ENCODE assay signal across 22 cellular contexts in genomic region chr15:27587810-27588209, GRCh38.
A peak's percentile ranks its signal among the peaks of the same experiment; 100 is the strongest.
DNase-seq lines count a peak whose midpoint lies in the region; ATAC-seq, FAIRE-seq and TF ChIP-seq lines count a peak whose summit lies in the region.
"Had no signal": no experiment of that assay in that cellular context is flagged by ENCODE, and none has a peak within 500 bp of the region (broad histone marks: within the 10 kb centered on the region; RNA-seq: fewer than 3 reads in every experiment).

No MANE protein-coding gene starts in this region.

- peaks cover 14% of the 10 kb centered on the region for H3K4me1 Mint-ChIP-seq in GM23338

- H4K20me1 ChIP-seq in GM23338 (replicated peaks; ENCODE audit: insufficient read depth) (no peaks in the 10 kb centered on the region), K562 (replicated peaks; ENCODE audit: control insufficient read depth, insufficient read depth, low read length) (no peaks in the 10 kb centered on the region)

- H3K9me3 Mint-ChIP-seq in GM23338: no peaks in the 10 kb centered on the region
- H3K9me3 Mint-ChIP-seq: mesothelial cell of epicardium had no signal

- DNase-seq in GM23338 (ENCODE audit: low spot score): peak; percentile 96
- DNase-seq in NCI-H2171 (lab: John Stamatoyannopoulos, UW): peak; percentile 58
- peak; percentile 21 to 53 (median 39) for DNase-seq in K562 (ENCODE audit: extremely low read depth in 1 of 4, low spot score in 3 of 4)
- peak; percentile 94 for DNase-seq in iPS-NIHi7 (ENCODE audit: extremely low spot score)
- no peak for DNase-seq in vagina (ENCODE audit: extremely low spot score in 2 of 2)
- no peak for DNase-seq in SHP77 treated with DMSO at 0.1 percent for 48 hours (lab: John Stamatoyannopoulos, UW)
- DNase-seq: activated CD4-positive, CD25-positive, alpha-beta regulatory T cell treated with anti-CD3 and anti-CD28 coated beads, Interleukin-2, amount 50 U/mL, for 72 hours; activated CD8-positive, alpha-beta memory T cell treated with anti-CD3 and anti-CD28 coated beads, Interleukin-2, amount 50 U/mL, for 4 hours; activated naive CD4-positive, alpha-beta T cell; anterior cingulate cortex; foreskin keratinocyte; GF-D8; NCI-H2029; sigmoid colon; substantia nigra had no signal

- in situ Hi-C loops in K562 (cut with MboI): no loop called here

- H3K79me2 ChIP-seq in GM23338 (replicated peaks; ENCODE audit: insufficient read depth): no peaks in the 10 kb centered on the region
- no peaks in the 10 kb centered on the region for H3K79me2 ChIP-seq in K562 (ENCODE audit: control insufficient read depth, insufficient read depth, low read length)

- intact Hi-C loops in K562 (cut with micrococcal nuclease): no loop called here
- intact Hi-C loops in vagina (cut with DNase I): loop anchor here (10.0 kb wide), 1 partner anchor 123 kb away; no protein-coding TSS in a partner anchor

- no peak overlapping the region for H3K4me3 ChIP-seq in GM23338
- no peak overlapping the region for H3K4me3 ChIP-seq in K562
- no peak overlapping the region for H3K4me3 ChIP-seq in vagina
- H3K4me3 ChIP-seq: HAP-1, sigmoid colon, SJSA1 had no signal

- no peaks in the 10 kb centered on the region for H3K36me3 ChIP-seq in GM23338 (ENCODE audit: insufficient read depth)
- H3K36me3 ChIP-seq in K562 (ENCODE audit: control insufficient read depth, insufficient read depth, low read length): no peaks in the 10 kb centered on the region
- no peaks in the 10 kb centered on the region for H3K36me3 ChIP-seq in vagina
- H3K36me3 ChIP-seq: HAP-1, sigmoid colon, SJSA1 had no signal

- H3K27ac ChIP-seq in GM23338 (ENCODE audit: low read depth) (no peak overlapping the region), K562 (ENCODE audit: extremely low read depth, low read depth, low read length) (no peak overlapping the region), vagina (no peak overlapping the region)
- H3K27ac ChIP-seq: foreskin keratinocyte, sigmoid colon, SJSA1 had no signal

- H3K27me3 ChIP-seq in GM23338 (ENCODE audit: insufficient read depth) (no peaks in the 10 kb centered on the region), K562 (ENCODE audit: control insufficient read depth in 2 of 2, insufficient read depth in 2 of 2, low read length in 2 of 2) (peaks cover 0 to 10% of the 10 kb centered on the region in 2 experiments; a peak in 2 of 5 replicates), vagina (no peaks in the 10 kb centered on the region)
- H3K27me3 ChIP-seq: foreskin keratinocyte, SJSA1 had no signal

- BruUV-seq in K562 (replicated peaks; lab: Mats Ljungman, UMichigan): no TSS peak

- H3F3A ChIP-seq in GM23338 (replicated peaks; ENCODE audit: low read depth): no peaks in the 10 kb centered on the region

- H3K4me1 ChIP-seq in GM23338 (ENCODE audit: insufficient read depth) (no peaks in the 10 kb centered on the region), K562 (replicated peaks in 1 of 2; ENCODE audit: control insufficient read depth in 2 of 2, insufficient read depth in 2 of 2, low read length in 2 of 2) (no peaks in the 10 kb centered on the region; a peak in 2 of 5 replicates), vagina (no peaks in the 10 kb centered on the region)
- H3K4me1 ChIP-seq: foreskin keratinocyte, HAP-1, sigmoid colon, SJSA1 had no signal

- no peaks in the 10 kb centered on the region for H3K9me1 ChIP-seq in K562 (ENCODE audit: control insufficient read depth, insufficient read depth, low read length)

- H3K27ac Mint-ChIP-seq in GM23338: no peak overlapping the region
- H3K27ac Mint-ChIP-seq: mesothelial cell of epicardium had no signal

- H3K4me2 ChIP-seq in GM23338 (peak overlapping the region; percentile 56; the same call in 1 of the 2 replicates), K562 (ENCODE audit: insufficient read depth, low read length) (peak overlapping the region; percentile 24; the same call in 1 of the 2 replicates)

- no peak for TF ChIP-seq RAD21 in K562 (CRISPR knock-in tag; conservative IDR thresholded peaks at IDR 0.05 in 1 of 2, IDR thresholded peaks at IDR 0.05 in 1 of 2)

- POLR2A ChIA-PET in K562 (lab: Yijun Ruan, JAX): no interaction called here

- CTCF ChIA-PET in K562 (lab: Yijun Ruan, JAX; ENCODE audit: low intra/inter-chr PET ratio): no interaction called here

- peak; percentile 75 for FAIRE-seq in K562 (lab: Jason Lieb, UNC)
- FAIRE-seq: GM12892, keratinocyte had no signal

- TF ChIP-seq POLR2A in K562 (conservative IDR thresholded peaks at IDR 0.05) (no peak), vagina (IDR thresholded peaks at IDR 0.05) (no peak)

- H3K27me3 Mint-ChIP-seq in GM23338 (ENCODE audit: insufficient read depth, low read depth, poor library complexity): no peaks in the 10 kb centered on the region

- 4% methylated on average over 14 of the region's 14 CpGs for WGBS in K562 (ENCODE audit: insufficient coverage, low coverage, missing lambda C conversion rate)

- 0 out of 2 replicates have a peak, but pooled peaks cover 4% of the 10 kb centered on the region for H3K9me2 ChIP-seq in GM23338 (ENCODE audit: insufficient read depth)

- H3K36me3 Mint-ChIP-seq in GM23338 (ENCODE audit: low read depth): no peaks in the 10 kb centered on the region
- H3K36me3 Mint-ChIP-seq: mesothelial cell of epicardium had no signal

- H3K9me3 ChIP-seq in K562 (replicated peaks; ENCODE audit: control insufficient read depth, insufficient read depth, low read depth, low read length) (no peaks in the 10 kb centered on the region), vagina (no peaks in the 10 kb centered on the region)
- H3K9me3 ChIP-seq: HAP-1 had no signal

- H2AFZ ChIP-seq in GM23338 (peak overlapping the region; percentile 67), K562 (ENCODE audit: low read depth, low read length) (no peak overlapping the region)

- no peak overlapping the region for H3K9ac ChIP-seq in K562 (ENCODE audit: insufficient read depth in 1 of 2, low read depth in 2 of 2, low read length in 2 of 2)

- TF ChIP-seq CTCF in GM23338 (conservative IDR thresholded peaks at IDR 0.05; ENCODE audit: low read depth in 2 of 2) (no peak), K562 (IDR thresholded peaks at IDR 0.05 in 2 of 3, conservative IDR thresholded peaks at IDR 0.05 in 1 of 3; ENCODE audit: insufficient read depth in 2 of 3, low read depth in 1 of 3, low read length in 3 of 3) (no peak), vagina (IDR thresholded peaks at IDR 0.05) (no peak)

- TF ChIP-seq EP300 in K562 (IDR thresholded peaks at IDR 0.05; ENCODE audit: low read length): no peak

- ATAC-seq in GM23338 (peak; percentile 100), K562 (peak; percentile 93), GM18517 (IDR thresholded peaks at IDR 0.05; ENCODE audit: unreplicated experiment) (no peak), HG02884 (IDR thresholded peaks at IDR 0.05; ENCODE audit: unreplicated experiment) (no peak)
- ATAC-seq: foreskin keratinocyte had no signal

- H3K4me3 Mint-ChIP-seq in GM23338: peak overlapping the region; percentile 61
- H3K4me3 Mint-ChIP-seq: mesothelial cell of epicardium had no signal

TF ChIP-seq in GM23338, 12 proteins besides CTCF, POLR2A, EP300 and RAD21 (continues in another document):
- TF ChIP-seq CREB1 (CRISPR knock-in tag; IDR thresholded peaks at IDR 0.05; ENCODE audit: low read depth): no peak
- no peak for TF ChIP-seq POLR2AphosphoS5 (IDR thresholded peaks at IDR 0.05; ENCODE audit: low read depth)

TF ChIP-seq in K562, 482 proteins besides CTCF, POLR2A, EP300 and RAD21 (continues in another document):
- TF ChIP-seq ZNF699 (CRISPR knock-in tag; IDR thresholded peaks at IDR 0.05; ENCODE audit: insufficient replicate concordance) (no peak), DACH1 (IDR thresholded peaks at IDR 0.05; ENCODE audit: partially characterized antibody) (no peak), FOXJ3 (CRISPR knock-in tag; IDR thresholded peaks at IDR 0.05) (no peak), TBL1XR1 (IDR thresholded peaks at IDR 0.05; ENCODE audit: low read length in 2 of 2) (no peak), AFF4 (CRISPR knock-in tag; IDR thresholded peaks at IDR 0.05) (no peak), ZNF586 (CRISPR knock-in tag; conservative IDR thresholded peaks at IDR 0.05) (no peak)

Comparison
In these comparisons a context has a peak if more than half of its experiments do, and no peak if none do; other contexts are left out.
1. ATAC-seq: peak in GM23338 (single experiment) and K562 (single experiment); none in GM18517 (single experiment) and HG02884 (single experiment).
2. DNase-seq: peak in GM23338 (single experiment), NCI-H2171 (single experiment), K562 (4 of 4) and iPS-NIHi7 (single experiment); none in vagina (0 of 2) and SHP77 treated with DMSO at 0.1 percent for 48 hours (single experiment).